Comparison of ENCODE assay signal across 22 cellular contexts in genomic region chr14:95462491-95462890, GRCh38. TPM values are rescaled to one million over a fixed set of nuclear protein-coding genes. Genes with fewer than 3 reads are reported as not detected.
DNase-seq lines count a peak whose midpoint lies in the region; ATAC-seq, FAIRE-seq and TF ChIP-seq lines count a peak whose summit lies in the region.
"Had no signal": no experiment of that assay in that cellular context is flagged by ENCODE, and none has a peak within 500 bp of the region (broad histone marks: within the 10 kb centered on the region; RNA-seq: fewer than 3 reads in every experiment).

No MANE protein-coding gene starts in this region.

- H3K36me3 Mint-ChIP-seq in CD4-positive, CD25-positive, alpha-beta regulatory T cell: peaks cover 27% of the 10 kb centered on the region
- H3K36me3 Mint-ChIP-seq in CD8-positive, alpha-beta memory T cell: peaks cover 0 to 64% (median 10%) of the 10 kb centered on the region in 3 donors
- H3K36me3 Mint-ChIP-seq in activated CD4-positive, alpha-beta memory T cell treated with anti-CD3 and anti-CD28 coated beads for 36 hours: peaks cover 13% of the 10 kb centered on the region
- H3K36me3 Mint-ChIP-seq in memory B cell: peaks cover 24% of the 10 kb centered on the region

- no peak for FAIRE-seq in GM19239 (lab: Jason Lieb, UNC)
- FAIRE-seq: H54, islet of Langerhans had no signal

- H3K27me3 Mint-ChIP-seq in CD4-positive, CD25-positive, alpha-beta regulatory T cell: no peaks in the 10 kb centered on the region
- H3K27me3 Mint-ChIP-seq in CD8-positive, alpha-beta memory T cell: peaks cover 0 to 2% of the 10 kb centered on the region in 2 donors
- H3K27me3 Mint-ChIP-seq in activated CD4-positive, alpha-beta memory T cell treated with anti-CD3 and anti-CD28 coated beads for 36 hours: no peaks in the 10 kb centered on the region
- H3K27me3 Mint-ChIP-seq in memory B cell: no peaks in the 10 kb centered on the region

- H3K4me3 Mint-ChIP-seq in CD4-positive, CD25-positive, alpha-beta regulatory T cell: peak overlapping the region in 3 of 4 donors; percentile 61 to 85 (median 83)
- peak overlapping the region in 4 of 7 donors; percentile 37 to 84 (median 77) for H3K4me3 Mint-ChIP-seq in CD8-positive, alpha-beta memory T cell
- no peak overlapping the region for H3K4me3 Mint-ChIP-seq in activated CD4-positive, alpha-beta memory T cell treated with anti-CD3 and anti-CD28 coated beads for 36 hours
- H3K4me3 Mint-ChIP-seq in memory B cell: no peak overlapping the region
- H3K4me3 Mint-ChIP-seq: nephron progenitor cell had no signal

- no peaks in the 10 kb centered on the region for H3K9me3 ChIP-seq in CD4-positive, CD25-positive, alpha-beta regulatory T cell (ENCODE audit: control insufficient read depth in 2 of 2, low read length in 2 of 2)
- H3K9me3 ChIP-seq in CD8-positive, alpha-beta memory T cell (ENCODE audit: low read length): no peaks in the 10 kb centered on the region
- H3K9me3 ChIP-seq in HAP-1: no peaks in the 10 kb centered on the region
- H3K9me3 ChIP-seq in BE2C: no peaks in the 10 kb centered on the region
- no peaks in the 10 kb centered on the region for H3K9me3 ChIP-seq in left lung

- peak overlapping the region; percentile 84 for H3K27ac ChIP-seq in CD4-positive, CD25-positive, alpha-beta regulatory T cell (ENCODE audit: insufficient read depth, low read length, poor library complexity, severe bottlenecking)
- peak overlapping the region; percentile 17 for H3K27ac ChIP-seq in CD8-positive, alpha-beta memory T cell (ENCODE audit: low read depth, low read length)
- H3K27ac ChIP-seq in left lung: no peak overlapping the region
- H3K27ac ChIP-seq: epithelial cell of prostate had no signal

- no peak for ATAC-seq in CD4-positive, CD25-positive, alpha-beta regulatory T cell (ENCODE audit: low read depth in 2 of 2)
- ATAC-seq in memory B cell (ENCODE audit: low read depth) (no peak), left lung (no peak)

- CTCF ChIA-PET in CD8-positive, alpha-beta memory T cell (lab: Charles Lee): interaction anchor here (0.8 to 4.5 kb wide), 9 partner anchors 9 to 72 kb away, joined by 3 to 23 read pairs (median 4); partner anchors contain the start of genes GLRX5 and SYNE3
- CTCF ChIA-PET in activated CD4-positive, alpha-beta memory T cell treated with anti-CD3 and anti-CD28 coated beads for 36 hours (lab: Charles Lee): interaction anchor here (1.2 to 4.0 kb wide), 4 partner anchors 9 to 67 kb away, joined by 4 to 26 read pairs (median 4); no protein-coding TSS in a partner anchor

- H3K9me3 Mint-ChIP-seq in CD4-positive, CD25-positive, alpha-beta regulatory T cell: no peaks in the 10 kb centered on the region
- no peaks in the 10 kb centered on the region for H3K9me3 Mint-ChIP-seq in CD8-positive, alpha-beta memory T cell
- no peaks in the 10 kb centered on the region for H3K9me3 Mint-ChIP-seq in activated CD4-positive, alpha-beta memory T cell treated with anti-CD3 and anti-CD28 coated beads for 36 hours
- no peaks in the 10 kb centered on the region for H3K9me3 Mint-ChIP-seq in memory B cell
- H3K9me3 Mint-ChIP-seq: nephron progenitor cell had no signal

- peaks cover 53% of the 10 kb centered on the region for H3K4me1 ChIP-seq in CD4-positive, CD25-positive, alpha-beta regulatory T cell (ENCODE audit: control insufficient read depth, insufficient read depth, low read length, poor library complexity, severe bottlenecking)
- peaks cover 62% of the 10 kb centered on the region for H3K4me1 ChIP-seq in CD8-positive, alpha-beta memory T cell (ENCODE audit: insufficient read depth, low read length)
- no peaks in the 10 kb centered on the region for H3K4me1 ChIP-seq in HAP-1
- H3K4me1 ChIP-seq in BE2C: 0 out of 2 replicates have a peak, but pooled peaks cover under 1% of the 10 kb centered on the region
- H3K4me1 ChIP-seq in left lung: peaks cover 0 to 14% of the 10 kb centered on the region in 2 donors

- peak overlapping the region; percentile 92 to 99 (median 96) for H3K27ac Mint-ChIP-seq in CD4-positive, CD25-positive, alpha-beta regulatory T cell
- peak overlapping the region; percentile 92 to 98 (median 96) for H3K27ac Mint-ChIP-seq in CD8-positive, alpha-beta memory T cell
- H3K27ac Mint-ChIP-seq in activated CD4-positive, alpha-beta memory T cell treated with anti-CD3 and anti-CD28 coated beads for 36 hours: peak overlapping the region; percentile 47
- peak overlapping the region; percentile 83 for H3K27ac Mint-ChIP-seq in memory B cell
- H3K27ac Mint-ChIP-seq: nephron progenitor cell, progenitor cell of endocrine pancreas had no signal

- H3K4me1 Mint-ChIP-seq in CD4-positive, CD25-positive, alpha-beta regulatory T cell: peaks cover 7 to 83% (median 56%) of the 10 kb centered on the region in 4 donors
- peaks cover 42 to 58% (median 49%) of the 10 kb centered on the region in 3 donors for H3K4me1 Mint-ChIP-seq in CD8-positive, alpha-beta memory T cell
- H3K4me1 Mint-ChIP-seq in activated CD4-positive, alpha-beta memory T cell treated with anti-CD3 and anti-CD28 coated beads for 36 hours (ENCODE audit: low read depth): peaks cover 62% of the 10 kb centered on the region
- H3K4me1 Mint-ChIP-seq in memory B cell: peaks cover 35% of the 10 kb centered on the region

- DNase-seq in CD4-positive, CD25-positive, alpha-beta regulatory T cell: no peak
- peak in 1 of 5 donors; percentile 6 for DNase-seq in CD8-positive, alpha-beta memory T cell
- no peak for DNase-seq in activated CD4-positive, alpha-beta memory T cell treated with anti-CD3 and anti-CD28 coated beads for 36 hours
- no peak for DNase-seq in memory B cell (ENCODE audit: low spot score in 2 of 2)
- no peak for DNase-seq in HAP-1 (ENCODE audit: low spot score in 2 of 2)
- DNase-seq in GM19239 (ENCODE audit: insufficient read length, low spot score): no peak
- no peak for DNase-seq in BE2C
- DNase-seq in left lung: no peak
- DNase-seq: activated CD4-positive, alpha-beta T cell treated with anti-CD3 and anti-CD28 coated beads for 1 hour; DMS 273 treated with DMSO at 0.1 percent for 48 hours; foreskin melanocyte; hippocampal formation; mesenchymal stem cell; NCI-H1436 treated with DMSO at 0.1 percent for 48 hours; NCI-H2171 treated with DMSO at 0.1 percent for 48 hours; NCI-H748 treated with DMSO at 0.1 percent for 48 hours; nephron progenitor cell; stimulated activated CD4-positive, alpha-beta T cell treated with anti-CD3 and anti-CD28 coated beads, Interleukin-2, amount 100 ng/mL, for 48 hours had no signal

- peaks cover 50% of the 10 kb centered on the region for H3K36me3 ChIP-seq in CD4-positive, CD25-positive, alpha-beta regulatory T cell (ENCODE audit: control insufficient read depth, insufficient read depth, low read length)
- peaks cover 15% of the 10 kb centered on the region for H3K36me3 ChIP-seq in CD8-positive, alpha-beta memory T cell (ENCODE audit: insufficient read depth, low read length)
- H3K36me3 ChIP-seq in HAP-1 (replicated peaks) (no peaks in the 10 kb centered on the region), BE2C (no peaks in the 10 kb centered on the region), left lung (peaks cover 0 to 71% of the 10 kb centered on the region in 2 donors)

- TF ChIP-seq CTCF in BE2C (IDR thresholded peaks at IDR 0.05; ENCODE audit: low read depth, low read length) (no peak), left lung (IDR thresholded peaks at IDR 0.05) (no peak)

- in situ Hi-C loops in HAP-1 (cut with MboI; ENCODE audit: low sequenced_read_pairs): no loop called here

- no peaks in the 10 kb centered on the region for H3K27me3 ChIP-seq in CD4-positive, CD25-positive, alpha-beta regulatory T cell (ENCODE audit: control insufficient read depth, insufficient read depth, low read length)
- H3K27me3 ChIP-seq in CD8-positive, alpha-beta memory T cell (ENCODE audit: insufficient read depth, low read length, poor library complexity, severe bottlenecking): no peaks in the 10 kb centered on the region
- H3K27me3 ChIP-seq in HAP-1 (ENCODE audit: low read depth) (no peaks in the 10 kb centered on the region), BE2C (no peaks in the 10 kb centered on the region), left lung (no peaks in the 10 kb centered on the region)

- POLR2A ChIA-PET in CD8-positive, alpha-beta memory T cell (lab: Charles Lee): interaction anchor here (1.4 kb wide), 1 partner anchor 72 kb away, joined by 4 read pairs; the partner anchor contains the start of gene GLRX5
- POLR2A ChIA-PET in activated CD4-positive, alpha-beta memory T cell treated with anti-CD3 and anti-CD28 coated beads for 36 hours (lab: Charles Lee): no interaction called here

- H3K4me3 ChIP-seq in CD4-positive, CD25-positive, alpha-beta regulatory T cell (ENCODE audit: low read depth, low read length): no peak overlapping the region
- H3K4me3 ChIP-seq in CD8-positive, alpha-beta memory T cell (ENCODE audit: low read length): no peak overlapping the region
- H3K4me3 ChIP-seq in HAP-1 (no peak overlapping the region), BE2C (ENCODE audit: low read depth, low read length) (no peak overlapping the region), left lung (no peak overlapping the region)

- intact Hi-C loops in activated CD4-positive, alpha-beta memory T cell treated with anti-CD3 and anti-CD28 coated beads for 36 hours (cut with micrococcal nuclease): loop anchor here (2.0 kb wide), 1 partner anchor 56 kb away; no protein-coding TSS in a partner anchor
- intact Hi-C loops in left lung (cut with DNase I): no loop called here

RNA-seq across cellular contexts. Expression of gene SYNE3, which starts 54.0 kb away (rescaled TPM):
- 71.7 TPM for total RNA-seq in CD4-positive, CD25-positive, alpha-beta regulatory T cell
- 1 to 10 TPM; 2.7 to 6.5 (median 4.1) TPM for polyA plus RNA-seq in CD4-positive, CD25-positive, alpha-beta regulatory T cell
- 10 to 100 TPM; 37.6 to 39.7 TPM for total RNA-seq in CD8-positive, alpha-beta memory T cell
- polyA plus RNA-seq in CD8-positive, alpha-beta memory T cell: 4.3 TPM
- total RNA-seq in activated CD4-positive, alpha-beta memory T cell treated with anti-CD3 and anti-CD28 coated beads for 36 hours: 10 to 100 TPM; 35.3 to 37.3 TPM
- polyA plus RNA-seq in BE2C (2012; ENCODE audit: insufficient read depth, insufficient read length, low read depth): 13.0 TPM
- 10 to 100 TPM; 11.1 to 25.4 TPM for total RNA-seq in left lung

Comparison
In these comparisons a context has a peak if more than half of its experiments do, and no peak if none do; other contexts are left out.
1. H3K27ac ChIP-seq: peak in CD4-positive, CD25-positive, alpha-beta regulatory T cell (single experiment) and CD8-positive, alpha-beta memory T cell (single experiment); none in left lung (0 of 2).
2. H3K4me3 Mint-ChIP-seq: peak in CD4-positive, CD25-positive, alpha-beta regulatory T cell (3 of 4) and CD8-positive, alpha-beta memory T cell (4 of 7); none in activated CD4-positive, alpha-beta memory T cell treated with anti-CD3 and anti-CD28 coated beads for 36 hours (single experiment) and memory B cell (single experiment).
3. Peak in every context shown above with its lines, with median percentiles within 50 percentile points of each other: H3K27ac Mint-ChIP-seq.